Comparison of ENCODE assay signal across 23 cellular contexts in the genomic region with DNA sequence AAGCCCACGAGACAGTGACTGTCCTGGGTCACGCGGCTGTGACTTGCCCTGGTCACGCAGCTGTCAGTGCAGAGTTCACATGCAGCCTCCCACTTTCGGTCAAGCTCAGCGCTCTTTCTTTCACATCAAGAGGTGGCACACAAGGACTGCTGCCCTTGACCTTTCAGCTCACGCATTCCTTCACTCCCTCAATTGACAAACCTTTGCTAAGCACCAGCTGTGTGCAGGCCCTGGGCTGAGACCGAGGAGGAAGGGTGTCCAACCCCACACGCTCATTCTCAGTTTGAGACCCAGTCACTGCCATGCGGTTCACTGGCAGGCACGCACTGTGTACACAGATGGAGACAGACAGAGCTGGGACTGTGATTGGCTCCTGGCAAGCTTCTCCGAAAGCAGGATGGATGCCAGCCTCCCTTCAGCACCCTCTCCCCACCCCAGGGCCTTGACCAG.
DNase-seq lines count a peak whose midpoint lies in the region; ATAC-seq and TF ChIP-seq lines count a peak whose summit lies in the region.
"Had no signal": no experiment of that assay in that cellular context is flagged by ENCODE, and none has a peak within 500 bp of the region (broad histone marks: within the 10 kb centered on the region; RNA-seq: fewer than 3 reads in every experiment).

No MANE protein-coding gene starts in this region.

- peak; percentile 43 for DNase-seq in H9
- peak; percentile 60 for DNase-seq in RPMI7951 (ENCODE audit: low read depth)
- peak; percentile 51 for DNase-seq in left ventricle myocardium superior
- peak; percentile 29 for DNase-seq in myocyte (ENCODE audit: low read depth)
- DNase-seq in ecto neural progenitor cell (ENCODE audit: low spot score) = no peak
- DNase-seq in DMS153 treated with DMSO at 0.1 percent for 48 hours (lab: John Stamatoyannopoulos, UW; ENCODE audit: unreplicated experiment) = no peak
- no peak for DNase-seq in neural progenitor cell (ENCODE audit: low spot score)
- no peak for DNase-seq in T-helper 2 cell treated with Interferon-gamma antibody and Interleukin-4, amounts not matched to agents 5 μg/mL and 100 μg/mL, for 36 hours (ENCODE audit: low spot score)
- DNase-seq: activated gamma-delta T cell; activated naive CD8-positive, alpha-beta T cell treated with anti-CD3 and anti-CD28 coated beads, Interleukin-2, amount 50 U/mL, for 24 hours; body of pancreas; effector memory CD4-positive, alpha-beta T cell; Karpas-422; NCI-H1092; NCI-H187 treated with DMSO at 0.1 percent for 48 hours; NCI-H774; psoas muscle; SJCRH30; stimulated activated naive B cell treated with anti-CD40 and anti-IgM and Interleukin-4, amounts not matched to agents 10 μg/mL and 1 μg/mL and 100 μg/mL, for 72 hours had no signal

- H3K9me3 Mint-ChIP-seq in H9 (no peaks in the 10 kb centered on the region), neural progenitor cell (no peaks in the 10 kb centered on the region)
- H3K9me3 Mint-ChIP-seq in T-helper 2 cell treated with Interferon-gamma antibody and Interleukin-4, amounts not matched to agents 5 μg/mL and 100 μg/mL, for 36 hours = no peaks in the 10 kb centered on the region
- H3K9me3 Mint-ChIP-seq: activated naive CD8-positive, alpha-beta T cell treated with anti-CD3 and anti-CD28 coated beads, Interleukin-2, amount 50 U/mL, for 24 hours; stimulated activated naive B cell treated with anti-CD40 and anti-IgM and Interleukin-4, amounts not matched to agents 10 μg/mL and 1 μg/mL and 100 μg/mL, for 72 hours; T-helper 1 cell treated with Interleukin-12 subunit alpha and Interleukin-12 subunit beta and Interleukin-4 antibody, amounts not matched to agents 30 μg/mL and 1 μg/mL, for 36 hours had no signal

- H3K79me2 ChIP-seq in H9 (ENCODE audit: insufficient read depth, low read length) = no peaks in the 10 kb centered on the region
- H3K79me2 ChIP-seq in neural progenitor cell (ENCODE audit: low read depth) = no peaks in the 10 kb centered on the region

- no peak overlapping the region for H3K18ac ChIP-seq in H9 (ENCODE audit: insufficient read length, low read depth, low read length)

- H3K27ac ChIP-seq in H9 (ENCODE audit: insufficient read length, low read depth, low read length) = no peak overlapping the region
- no peak overlapping the region for H3K27ac ChIP-seq in neural progenitor cell
- H3K27ac ChIP-seq: body of pancreas, esophagus muscularis mucosa, gastroesophageal sphincter, psoas muscle, SJCRH30 had no signal

- no peak overlapping the region for H3T11ph ChIP-seq in H9 (ENCODE audit: low read length)

- H3K4me3 Mint-ChIP-seq in H9 (no peak overlapping the region), neural progenitor cell (no peak overlapping the region)
- H3K4me3 Mint-ChIP-seq in T-helper 2 cell treated with Interferon-gamma antibody and Interleukin-4, amounts not matched to agents 5 μg/mL and 100 μg/mL, for 36 hours = no peak overlapping the region
- H3K4me3 Mint-ChIP-seq: activated naive CD8-positive, alpha-beta T cell treated with anti-CD3 and anti-CD28 coated beads, Interleukin-2, amount 50 U/mL, for 24 hours; stimulated activated naive B cell treated with anti-CD40 and anti-IgM and Interleukin-4, amounts not matched to agents 10 μg/mL and 1 μg/mL and 100 μg/mL, for 72 hours; T-helper 1 cell treated with Interleukin-12 subunit alpha and Interleukin-12 subunit beta and Interleukin-4 antibody, amounts not matched to agents 30 μg/mL and 1 μg/mL, for 36 hours had no signal

- H3K23me2 ChIP-seq in H9 (ENCODE audit: insufficient read length, low read depth, low read length, poor library complexity, severe bottlenecking) = no peaks in the 10 kb centered on the region

- H3K4me2 ChIP-seq in H9 (ENCODE audit: insufficient read depth, insufficient read length, low read length) = no peak overlapping the region
- H3K4me2 ChIP-seq in neural progenitor cell = no peak overlapping the region
- H3K4me2 ChIP-seq: smooth muscle cell had no signal

- H2AFZ ChIP-seq in H9 (ENCODE audit: low read length) (no peak overlapping the region), neural progenitor cell (replicated peaks) (no peak overlapping the region)

- H3K4me1 ChIP-seq in H9 (ENCODE audit: insufficient read depth, low read length) (peaks cover 7% of the 10 kb centered on the region; the same call in 1 of the 2 replicates), neural progenitor cell (peaks cover 19% of the 10 kb centered on the region)
- H3K4me1 ChIP-seq: body of pancreas, psoas muscle had no signal

- intact Hi-C loops in left ventricle myocardium superior (cut with micrococcal nuclease) = loop anchor here (10.0 kb wide), 1 partner anchor 72 kb away; the partner anchor contains the start of gene SCUBE1

- no peaks in the 10 kb centered on the region for H3K79me1 ChIP-seq in H9 (ENCODE audit: insufficient read depth, low read depth, low read length, poor library complexity, severe bottlenecking)

- H3K27ac Mint-ChIP-seq in H9 = no peak overlapping the region
- H3K27ac Mint-ChIP-seq in neural progenitor cell = no peak overlapping the region
- no peak overlapping the region for H3K27ac Mint-ChIP-seq in T-helper 2 cell treated with Interferon-gamma antibody and Interleukin-4, amounts not matched to agents 5 μg/mL and 100 μg/mL, for 36 hours
- H3K27ac Mint-ChIP-seq: activated naive CD8-positive, alpha-beta T cell treated with anti-CD3 and anti-CD28 coated beads, Interleukin-2, amount 50 U/mL, for 24 hours; stimulated activated naive B cell treated with anti-CD40 and anti-IgM and Interleukin-4, amounts not matched to agents 10 μg/mL and 1 μg/mL and 100 μg/mL, for 72 hours had no signal

- H3K4me1 Mint-ChIP-seq in H9 (peaks cover 20 to 37% of the 10 kb centered on the region in 2 experiments), neural progenitor cell (peaks cover 71% of the 10 kb centered on the region)
- peaks cover 14% of the 10 kb centered on the region for H3K4me1 Mint-ChIP-seq in T-helper 2 cell treated with Interferon-gamma antibody and Interleukin-4, amounts not matched to agents 5 μg/mL and 100 μg/mL, for 36 hours (ENCODE audit: low read depth)

- no peak overlapping the region for H2BK120ac ChIP-seq in H9 (ENCODE audit: low read depth, low read length, poor library complexity, severe bottlenecking)

- H2AK5ac ChIP-seq in H9 (ENCODE audit: insufficient read length, low read length) = no peak overlapping the region

- no peak overlapping the region for H2BK5ac ChIP-seq in H9 (ENCODE audit: insufficient read length, low read length)

- H3K27me3 ChIP-seq in H9 (ENCODE audit: insufficient read depth, low read length) (no peaks in the 10 kb centered on the region), neural progenitor cell (no peaks in the 10 kb centered on the region)
- H3K27me3 ChIP-seq: body of pancreas, SJCRH30 had no signal

- no peak overlapping the region for H3K4ac ChIP-seq in H9 (ENCODE audit: low read depth, low read length)

- no peaks in the 10 kb centered on the region for H3K36me3 ChIP-seq in neural progenitor cell
- H3K36me3 ChIP-seq: esophagus muscularis mucosa, SJCRH30 had no signal

- H2BK15ac ChIP-seq in H9 (ENCODE audit: low read depth, low read length) = no peak overlapping the region

- no peak overlapping the region for H2BK20ac ChIP-seq in H9 (ENCODE audit: low read depth, low read length, poor library complexity, severe bottlenecking)

- no CpG with 5 or more reads among the region's 12 CpGs for WGBS in H9 (ENCODE audit: extremely low coverage, insufficient read length, low lambda C conversion rate)

- no peak overlapping the region for H3K23ac ChIP-seq in H9 (ENCODE audit: insufficient read length, low read depth, low read length)

- no peak overlapping the region for H3K56ac ChIP-seq in H9 (ENCODE audit: insufficient read length, low read depth, low read length)

- no peak overlapping the region for H3K9ac ChIP-seq in H9 (ENCODE audit: extremely low read depth, insufficient read length, low read length)
- H3K9ac ChIP-seq in neural progenitor cell = no peak overlapping the region

- TF ChIP-seq CTCF in H9 (conservative IDR thresholded peaks at IDR 0.05) = peak; percentile 41; the same call in 2 of the 3 replicates
- TF ChIP-seq CTCF in neural progenitor cell (IDR thresholded peaks at IDR 0.05) = no peak

- no peak overlapping the region; the same call in 1 of the 2 replicates for H3K14ac ChIP-seq in H9 (ENCODE audit: insufficient read depth, low read length)

- H4K20me1 ChIP-seq in H9 (ENCODE audit: control insufficient read depth, insufficient read depth, insufficient read length) (no peaks in the 10 kb centered on the region), neural progenitor cell (ENCODE audit: low read depth) (peaks cover 48% of the 10 kb centered on the region)

- H4K8ac ChIP-seq in H9 (replicated peaks; ENCODE audit: insufficient read length, low read depth, low read length) = no peak overlapping the region

- H3F3A ChIP-seq in neural progenitor cell (ENCODE audit: low read depth) = peaks cover 19% of the 10 kb centered on the region

- no peak overlapping the region for H2BK12ac ChIP-seq in H9 (ENCODE audit: insufficient read length, low read depth, low read length)

- H3K9me3 ChIP-seq in H9 (ENCODE audit: control insufficient read depth, low read depth, low read length) (no peaks in the 10 kb centered on the region), neural progenitor cell (ENCODE audit: low read depth) (no peaks in the 10 kb centered on the region)
- H3K9me3 ChIP-seq: body of pancreas, esophagus muscularis mucosa, gastroesophageal sphincter, psoas muscle, SJCRH30 had no signal

- ATAC-seq in left ventricle myocardium superior = peak; percentile 51
- ATAC-seq: activated naive CD8-positive, alpha-beta T cell treated with anti-CD3 and anti-CD28 coated beads, Interleukin-2, amount 50 U/mL, for 24 hours; body of pancreas; gastroesophageal sphincter; psoas muscle; stimulated activated naive B cell treated with anti-CD40 and anti-IgM and Interleukin-4, amounts not matched to agents 10 μg/mL and 1 μg/mL and 100 μg/mL, for 72 hours had no signal

- H3K4me3 ChIP-seq in neural progenitor cell = no peak overlapping the region
- H3K4me3 ChIP-seq: body of pancreas, esophagus muscularis mucosa, gastroesophageal sphincter, psoas muscle, SJCRH30, smooth muscle cell had no signal

- no peak overlapping the region for H4K5ac ChIP-seq in H9 (ENCODE audit: insufficient read length, low read depth, low read length)

- H3K36me3 Mint-ChIP-seq in H9 (ENCODE audit: insufficient read depth in 1 of 3, low read depth in 3 of 3) (no peaks in the 10 kb centered on the region), neural progenitor cell (no peaks in the 10 kb centered on the region)
- H3K36me3 Mint-ChIP-seq in T-helper 2 cell treated with Interferon-gamma antibody and Interleukin-4, amounts not matched to agents 5 μg/mL and 100 μg/mL, for 36 hours (ENCODE audit: low read depth) = no peaks in the 10 kb centered on the region
- H3K36me3 Mint-ChIP-seq: stimulated activated naive B cell treated with anti-CD40 and anti-IgM and Interleukin-4, amounts not matched to agents 10 μg/mL and 1 μg/mL and 100 μg/mL, for 72 hours had no signal

- H3K27me3 Mint-ChIP-seq in H9 (ENCODE audit: low read depth) (peaks cover 17% of the 10 kb centered on the region), neural progenitor cell (ENCODE audit: insufficient read depth, low read depth) (peaks cover 24% of the 10 kb centered on the region)
- H3K27me3 Mint-ChIP-seq in T-helper 2 cell treated with Interferon-gamma antibody and Interleukin-4, amounts not matched to agents 5 μg/mL and 100 μg/mL, for 36 hours (ENCODE audit: low read depth) = no peaks in the 10 kb centered on the region
- H3K27me3 Mint-ChIP-seq: activated naive CD8-positive, alpha-beta T cell treated with anti-CD3 and anti-CD28 coated beads, Interleukin-2, amount 50 U/mL, for 24 hours had no signal

- no peak overlapping the region for H4K91ac ChIP-seq in H9 (ENCODE audit: insufficient read length, low read depth, low read length)

Comparison
In these comparisons a context has a peak if more than half of its experiments do, and no peak if none do; other contexts are left out.
1. DNase-seq: peak in H9 (single experiment), RPMI7951 (single experiment), left ventricle myocardium superior (single experiment) and myocyte (single experiment); none in ecto neural progenitor cell (single experiment), DMS153 treated with DMSO at 0.1 percent for 48 hours (single experiment), neural progenitor cell (single experiment) and T-helper 2 cell treated with Interferon-gamma antibody and Interleukin-4, amounts not matched to agents 5 μg/mL and 100 μg/mL, for 36 hours (single experiment).